ENCODE assay signal across 30 cellular contexts in the genomic region with DNA sequence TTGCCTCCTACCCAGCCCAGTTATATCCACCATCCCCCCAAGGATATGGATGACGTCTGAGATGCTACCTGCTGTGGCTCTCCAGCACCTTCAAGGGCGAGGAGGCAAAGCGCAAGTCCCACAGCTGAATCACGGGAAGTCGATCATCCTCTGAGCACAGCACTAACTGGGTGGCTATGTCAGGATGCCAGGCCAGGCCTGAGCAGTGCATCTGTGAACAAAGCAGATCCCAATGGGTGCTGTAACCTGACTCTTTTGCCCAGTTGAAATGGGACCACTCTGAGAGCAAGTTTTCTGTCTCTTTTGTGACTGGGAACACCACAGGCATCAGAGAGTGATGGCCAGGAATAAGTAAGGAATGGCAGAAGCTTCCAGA. TPM values are rescaled to one million over a fixed set of nuclear protein-coding genes. Genes with fewer than 3 reads are reported as not detected.
DNase-seq lines count a peak whose midpoint lies in the region; ATAC-seq and TF ChIP-seq lines count a peak whose summit lies in the region.
"Had no signal": no experiment of that assay in that cellular context is flagged by ENCODE, and none has a peak within 500 bp of the region (broad histone marks: within the 10 kb centered on the region; RNA-seq: fewer than 3 reads in every experiment).

No MANE protein-coding gene starts in this region.

- no peak overlapping the region for H3K27ac ChIP-seq in CD8-positive, alpha-beta T cell (ENCODE audit: low read depth, low read length)
- peak overlapping the region; percentile 99 for H3K27ac ChIP-seq in KOPT-K1 (ENCODE audit: low read depth, low read length, poor library complexity, severe bottlenecking)
- H3K27ac ChIP-seq: dorsolateral prefrontal cortex, esophagus muscularis mucosa, neutrophil, SK-N-MC, tibial artery had no signal

- H3K4me3 ChIP-seq in CD8-positive, alpha-beta T cell (ENCODE audit: low read depth, low read length) = no peak overlapping the region
- H3K4me3 ChIP-seq: dorsolateral prefrontal cortex, esophagus muscularis mucosa, K562, MG63, SK-N-MC, smooth muscle cell, tibial artery had no signal

- POLR2A ChIA-PET in CD8-positive, alpha-beta T cell (lab: Charles Lee) = interaction anchor here (0.7 kb wide), 1 partner anchor 161 kb away, joined by 3 read pairs; no protein-coding TSS in a partner anchor

- no peak for TF ChIP-seq CTCF in CD8-positive, alpha-beta T cell (IDR thresholded peaks at IDR 0.05)

- ATAC-seq in CD8-positive, alpha-beta T cell = no peak
- ATAC-seq: K562, right cardiac atrium had no signal

- H3K27me3 Mint-ChIP-seq in activated T-cell treated with anti-CD3 and anti-CD28 coated beads, Interleukin-2, amount 50 U/mL, for 24 hours = no peaks in the 10 kb centered on the region
- H3K27me3 Mint-ChIP-seq in CD8-positive, alpha-beta T cell (ENCODE audit: low read depth) = no peaks in the 10 kb centered on the region
- no peaks in the 10 kb centered on the region for H3K27me3 Mint-ChIP-seq in activated naive CD8-positive, alpha-beta T cell treated with anti-CD3 and anti-CD28 coated beads for 36 hours
- H3K27me3 Mint-ChIP-seq: B cell, brain had no signal

- intact Hi-C loops in CD8-positive, alpha-beta T cell (cut with DNase I, micrococcal nuclease) = no loop called here

- H3K27ac Mint-ChIP-seq in activated T-cell treated with anti-CD3 and anti-CD28 coated beads, Interleukin-2, amount 50 U/mL, for 24 hours = peak overlapping the region; percentile 89
- peak overlapping the region; percentile 32 for H3K27ac Mint-ChIP-seq in CD8-positive, alpha-beta T cell
- peak overlapping the region; percentile 14 for H3K27ac Mint-ChIP-seq in activated naive CD8-positive, alpha-beta T cell treated with anti-CD3 and anti-CD28 coated beads for 36 hours
- H3K27ac Mint-ChIP-seq: B cell, brain had no signal

- CTCF ChIA-PET in CD8-positive, alpha-beta T cell (lab: Charles Lee) = interaction anchor here (1.8 to 26.0 kb wide), 5 partner anchors 15 to 168 kb away, joined by 16 to 298 read pairs (median 133); partner anchors contain the start of gene SEC31B

- H3K9me3 ChIP-seq in CD8-positive, alpha-beta T cell (ENCODE audit: low read length) = no peaks in the 10 kb centered on the region
- no peaks in the 10 kb centered on the region for H3K9me3 ChIP-seq in KOPT-K1 (ENCODE audit: insufficient read depth, low read length, poor library complexity, severe bottlenecking)
- H3K9me3 ChIP-seq: esophagus muscularis mucosa, MG63, neutrophil, tibial artery had no signal

- H3K36me3 Mint-ChIP-seq in activated T-cell treated with anti-CD3 and anti-CD28 coated beads, Interleukin-2, amount 50 U/mL, for 24 hours (ENCODE audit: low read depth) = peaks cover 60% of the 10 kb centered on the region
- H3K36me3 Mint-ChIP-seq in CD8-positive, alpha-beta T cell = peaks cover 50% of the 10 kb centered on the region
- H3K36me3 Mint-ChIP-seq in activated naive CD8-positive, alpha-beta T cell treated with anti-CD3 and anti-CD28 coated beads for 36 hours = peaks cover 36% of the 10 kb centered on the region

- H3K27me3 ChIP-seq in CD8-positive, alpha-beta T cell (ENCODE audit: insufficient read depth, low read length) = no peaks in the 10 kb centered on the region
- H3K27me3 ChIP-seq: dorsolateral prefrontal cortex, esophagus muscularis mucosa, MG63, neutrophil, tibial artery had no signal

- peaks cover 66% of the 10 kb centered on the region for H3K4me1 Mint-ChIP-seq in activated T-cell treated with anti-CD3 and anti-CD28 coated beads, Interleukin-2, amount 50 U/mL, for 24 hours (ENCODE audit: low read depth)
- peaks cover 67% of the 10 kb centered on the region for H3K4me1 Mint-ChIP-seq in CD8-positive, alpha-beta T cell (ENCODE audit: low read depth)
- H3K4me1 Mint-ChIP-seq in activated naive CD8-positive, alpha-beta T cell treated with anti-CD3 and anti-CD28 coated beads for 36 hours = peaks cover 60% of the 10 kb centered on the region
- H3K4me1 Mint-ChIP-seq: B cell, brain had no signal

- peaks cover 18% of the 10 kb centered on the region for H3K36me3 ChIP-seq in CD8-positive, alpha-beta T cell (ENCODE audit: insufficient read depth, low read length)
- peaks cover 55% of the 10 kb centered on the region for H3K36me3 ChIP-seq in KOPT-K1 (ENCODE audit: insufficient read depth, low read length)
- H3K36me3 ChIP-seq: MG63 had no signal

- no peak for DNase-seq in activated T-cell treated with anti-CD3 and anti-CD28 coated beads, Interleukin-2, amount 50 U/mL, for 24 hours
- DNase-seq in activated T-cell treated with anti-CD3 and anti-CD28 coated beads for 4 hours (no peak), foreskin melanocyte (no peak), NCI-H2227 (lab: John Stamatoyannopoulos, UW; ENCODE audit: unreplicated experiment) (no peak)
- DNase-seq in CD8-positive, alpha-beta T cell = peak in 1 of 7 experiments; percentile 32
- DNase-seq in activated naive CD8-positive, alpha-beta T cell treated with anti-CD3 and anti-CD28 coated beads for 36 hours = no peak
- DNase-seq: ACHN; activated effector memory CD4-positive, alpha-beta T cell treated with Interleukin-2 at 50 U/mL for 16 hours; amniotic stem cell; dorsolateral prefrontal cortex; head of caudate nucleus; kidney; MG63; NCI-H1105; NCI-H187; NCI-H510A; right cardiac atrium; tibial artery had no signal

- H3K4me1 ChIP-seq in CD8-positive, alpha-beta T cell (ENCODE audit: insufficient read depth, low read length) = peaks cover 58% of the 10 kb centered on the region
- H3K4me1 ChIP-seq: esophagus muscularis mucosa, tibial artery had no signal

- no peaks in the 10 kb centered on the region for H3K9me3 Mint-ChIP-seq in activated T-cell treated with anti-CD3 and anti-CD28 coated beads, Interleukin-2, amount 50 U/mL, for 24 hours
- no peaks in the 10 kb centered on the region for H3K9me3 Mint-ChIP-seq in CD8-positive, alpha-beta T cell
- no peaks in the 10 kb centered on the region for H3K9me3 Mint-ChIP-seq in activated naive CD8-positive, alpha-beta T cell treated with anti-CD3 and anti-CD28 coated beads for 36 hours
- H3K9me3 Mint-ChIP-seq: brain had no signal

- no peak overlapping the region for H3K4me3 Mint-ChIP-seq in activated T-cell treated with anti-CD3 and anti-CD28 coated beads, Interleukin-2, amount 50 U/mL, for 24 hours
- H3K4me3 Mint-ChIP-seq in CD8-positive, alpha-beta T cell = peak overlapping the region; percentile 17
- H3K4me3 Mint-ChIP-seq in activated naive CD8-positive, alpha-beta T cell treated with anti-CD3 and anti-CD28 coated beads for 36 hours = no peak overlapping the region
- H3K4me3 Mint-ChIP-seq: B cell, brain had no signal

RNA-seq across cellular contexts. Expression of gene SEC31B, which starts 12.3 kb away (rescaled TPM):
- total RNA-seq in CD8-positive, alpha-beta T cell = 10 to 100 TPM; 57.5 to 57.9 TPM
- total RNA-seq in activated naive CD8-positive, alpha-beta T cell treated with anti-CD3 and anti-CD28 coated beads for 36 hours = 10 to 100 TPM; 14.6 to 17.5 TPM

RNA-seq across cellular contexts. Expression of gene NDUFB8, which starts 22.3 kb away (rescaled TPM):
- 100 to 1,000 TPM; 156 to 163 TPM for total RNA-seq in CD8-positive, alpha-beta T cell
- 100 to 1,000 TPM; 311 to 324 TPM for total RNA-seq in activated naive CD8-positive, alpha-beta T cell treated with anti-CD3 and anti-CD28 coated beads for 36 hours

RNA-seq across cellular contexts. Expression of gene HIF1AN, which starts 28.4 kb away (rescaled TPM):
- 10 to 100 TPM; 28.0 to 31.2 TPM for total RNA-seq in CD8-positive, alpha-beta T cell
- total RNA-seq in activated naive CD8-positive, alpha-beta T cell treated with anti-CD3 and anti-CD28 coated beads for 36 hours = 10 to 100 TPM; 39.0 to 42.1 TPM

RNA-seq across cellular contexts. Expression of gene WNT8B, which starts 44.5 kb away (rescaled TPM):
- not detected for total RNA-seq in CD8-positive, alpha-beta T cell
- total RNA-seq in activated naive CD8-positive, alpha-beta T cell treated with anti-CD3 and anti-CD28 coated beads for 36 hours = under 1 TPM in 1 of 2 experiments, not detected in 1; 0.16 TPM
- total RNA-seq: B cell, cerebellum, esophagus muscularis mucosa, K562, kidney, liver, mesenteric fat pad, posterior vena cava, right cardiac atrium, smooth muscle cell had no signal

Comparison
In these comparisons a context has a peak if more than half of its experiments do, and no peak if none do; other contexts are left out.
1. H3K27ac Mint-ChIP-seq: peak in every context shown above with its lines; median percentile 89 in activated T-cell treated with anti-CD3 and anti-CD28 coated beads, Interleukin-2, amount 50 U/mL, for 24 hours; 32 in CD8-positive, alpha-beta T cell; 14 in activated naive CD8-positive, alpha-beta T cell treated with anti-CD3 and anti-CD28 coated beads for 36 hours.